ENCODE assay signal across 1 cellular context in genomic region chr5:170251462-170251861, GRCh38.
TF ChIP-seq lines count a peak whose summit lies in the region.

No MANE protein-coding gene starts in this region.

TF ChIP-seq in K562, 482 proteins besides CTCF, POLR2A, EP300 and RAD21:
- TF ChIP-seq POLR2B (IDR thresholded peaks at IDR 0.05; ENCODE audit: low read depth, partially characterized antibody) (no peak), RBFOX2 (IDR thresholded peaks at IDR 0.05; ENCODE audit: low read depth, low read length) (no peak), C11orf30 (IDR thresholded peaks at IDR 0.05; ENCODE audit: low read depth) (peak; percentile 47; the same call in 1 of the 2 replicates), NFE2 (IDR thresholded peaks at IDR 0.05; ENCODE audit: low read depth) (0 out of 2 replicates have a peak, but pooled peaks have one; percentile 34), ZNF316 (IDR thresholded peaks at IDR 0.05) (peak; percentile 26; the same call in 1 of the 2 replicates), MAFG (tag; conservative IDR thresholded peaks at IDR 0.05) (0 out of 2 replicates have a peak, but pooled peaks have one; percentile 23)
- TF ChIP-seq, protein P1, sequence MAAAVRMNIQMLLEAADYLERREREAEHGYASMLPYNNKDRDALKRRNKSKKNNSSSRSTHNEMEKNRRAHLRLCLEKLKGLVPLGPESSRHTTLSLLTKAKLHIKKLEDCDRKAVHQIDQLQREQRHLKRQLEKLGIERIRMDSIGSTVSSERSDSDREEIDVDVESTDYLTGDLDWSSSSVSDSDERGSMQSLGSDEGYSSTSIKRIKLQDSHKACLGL (CRISPR knock-in tag; IDR thresholded peaks at IDR 0.05; ENCODE audit: borderline replicate concordance, poor library complexity, severe bottlenecking) = no peak
- TF ChIP-seq, protein P2, sequence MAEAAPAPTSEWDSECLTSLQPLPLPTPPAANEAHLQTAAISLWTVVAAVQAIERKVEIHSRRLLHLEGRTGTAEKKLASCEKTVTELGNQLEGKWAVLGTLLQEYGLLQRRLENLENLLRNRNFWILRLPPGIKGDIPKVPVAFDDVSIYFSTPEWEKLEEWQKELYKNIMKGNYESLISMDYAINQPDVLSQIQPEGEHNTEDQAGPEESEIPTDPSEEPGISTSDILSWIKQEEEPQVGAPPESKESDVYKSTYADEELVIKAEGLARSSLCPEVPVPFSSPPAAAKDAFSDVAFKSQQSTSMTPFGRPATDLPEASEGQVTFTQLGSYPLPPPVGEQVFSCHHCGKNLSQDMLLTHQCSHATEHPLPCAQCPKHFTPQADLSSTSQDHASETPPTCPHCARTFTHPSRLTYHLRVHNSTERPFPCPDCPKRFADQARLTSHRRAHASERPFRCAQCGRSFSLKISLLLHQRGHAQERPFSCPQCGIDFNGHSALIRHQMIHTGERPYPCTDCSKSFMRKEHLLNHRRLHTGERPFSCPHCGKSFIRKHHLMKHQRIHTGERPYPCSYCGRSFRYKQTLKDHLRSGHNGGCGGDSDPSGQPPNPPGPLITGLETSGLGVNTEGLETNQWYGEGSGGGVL (CRISPR knock-in tag; IDR thresholded peaks at IDR 0.05) = no peak
- TF ChIP-seq, protein P3, sequence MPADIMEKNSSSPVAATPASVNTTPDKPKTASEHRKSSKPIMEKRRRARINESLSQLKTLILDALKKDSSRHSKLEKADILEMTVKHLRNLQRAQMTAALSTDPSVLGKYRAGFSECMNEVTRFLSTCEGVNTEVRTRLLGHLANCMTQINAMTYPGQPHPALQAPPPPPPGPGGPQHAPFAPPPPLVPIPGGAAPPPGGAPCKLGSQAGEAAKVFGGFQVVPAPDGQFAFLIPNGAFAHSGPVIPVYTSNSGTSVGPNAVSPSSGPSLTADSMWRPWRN (IDR thresholded peaks at IDR 0.05; ENCODE audit: low read depth) = no peak
